In genomic region chr11:67432655-67433349, GRCh38 we compare ENCODE assay signal across 15 cellular contexts. TPM values are rescaled to one million over a fixed set of nuclear protein-coding genes. Genes with fewer than 3 reads are reported as not detected.
DNase-seq lines count a peak whose midpoint lies in the region; ATAC-seq lines count a peak whose summit lies in the region.
"Had no signal": no experiment of that assay in that cellular context is flagged by ENCODE, and none has a peak within 500 bp of the region (broad histone marks: within the 10 kb centered on the region; RNA-seq: fewer than 3 reads in every experiment).

No MANE protein-coding gene starts in this region.

- ATAC-seq in stimulated activated naive CD8-positive, alpha-beta T cell treated with anti-CD3 and anti-CD28 coated beads, Interleukin-15, Interleukin-2, amounts not matched to agents 100 U/mL and 50 U/mL, for 24 hours, result no peak
- ATAC-seq in HG02642 (IDR thresholded peaks at IDR 0.05; ENCODE audit: poor library complexity, unreplicated experiment), result no peak
- ATAC-seq: GM23338 had no signal

- peak overlapping the region; percentile 47 for H3K27ac Mint-ChIP-seq in stimulated activated naive CD8-positive, alpha-beta T cell treated with anti-CD3 and anti-CD28 coated beads, Interleukin-15, Interleukin-2, amounts not matched to agents 100 ng/mL and 50 ng/mL, for 24 hours
- H3K27ac Mint-ChIP-seq in activated T-helper 2 cell treated with anti-CD3 and anti-CD28 coated beads, Interferon-gamma antibody, Interleukin-2, Interleukin-4, amounts not matched to agents 10 μg/mL and 5 μg/mL and 100 μg/mL, durations not matched to agents 14 hours and 24 hours and 36 hours, result peak overlapping the region; percentile 31
- H3K27ac Mint-ChIP-seq: GM23338 had no signal

- H3K36me3 Mint-ChIP-seq in stimulated activated naive CD8-positive, alpha-beta T cell treated with anti-CD3 and anti-CD28 coated beads, Interleukin-15, Interleukin-2, amounts not matched to agents 100 ng/mL and 50 ng/mL, for 24 hours (ENCODE audit: low read depth), result peaks cover 31% of the 10 kb centered on the region
- H3K36me3 Mint-ChIP-seq in activated T-helper 2 cell treated with anti-CD3 and anti-CD28 coated beads, Interferon-gamma antibody, Interleukin-2, Interleukin-4, amounts not matched to agents 10 μg/mL and 5 μg/mL and 100 μg/mL, durations not matched to agents 14 hours and 24 hours and 36 hours (ENCODE audit: low read depth), result peaks cover 57% of the 10 kb centered on the region

- DNase-seq in stimulated activated naive CD8-positive, alpha-beta T cell treated with anti-CD3 and anti-CD28 coated beads, Interleukin-15, Interleukin-2, amounts not matched to agents 100 U/mL and 50 U/mL, for 24 hours, result no peak
- no peak for DNase-seq in activated T-helper 2 cell treated with anti-CD3 and anti-CD28 coated beads, Interferon-gamma antibody, Interleukin-2, Interleukin-4, amounts not matched to agents 10 μg/mL and 5 μg/mL and 100 μg/mL, durations not matched to agents 14 hours and 24 hours and 36 hours (ENCODE audit: low spot score)
- DNase-seq in SHP77 treated with DMSO at 0.1 percent for 48 hours (lab: John Stamatoyannopoulos, UW) (no peak), HuH-7 (ENCODE audit: low spot score) (no peak)
- DNase-seq: Kasumi-1; kidney glomerular epithelial cell; NCI-H187; stimulated activated CD4-positive, alpha-beta T cell treated with anti-CD3 and anti-CD28 coated beads, Interleukin-4, amount 100 ng/mL, for 1 hour; stimulated activated naive CD4-positive, alpha-beta T cell treated with Interleukin-2 at 50 U/mL for 16 hours had no signal

- no peaks in the 10 kb centered on the region for H3K27me3 Mint-ChIP-seq in stimulated activated naive CD8-positive, alpha-beta T cell treated with anti-CD3 and anti-CD28 coated beads, Interleukin-15, Interleukin-2, amounts not matched to agents 100 ng/mL and 50 ng/mL, for 24 hours
- H3K27me3 Mint-ChIP-seq in activated T-helper 2 cell treated with anti-CD3 and anti-CD28 coated beads, Interferon-gamma antibody, Interleukin-2, Interleukin-4, amounts not matched to agents 10 μg/mL and 5 μg/mL and 100 μg/mL, durations not matched to agents 14 hours and 24 hours and 36 hours (ENCODE audit: low read depth), result no peaks in the 10 kb centered on the region

- H3K9me3 Mint-ChIP-seq in stimulated activated naive CD8-positive, alpha-beta T cell treated with anti-CD3 and anti-CD28 coated beads, Interleukin-15, Interleukin-2, amounts not matched to agents 100 ng/mL and 50 ng/mL, for 24 hours, result no peaks in the 10 kb centered on the region
- H3K9me3 Mint-ChIP-seq in activated T-helper 2 cell treated with anti-CD3 and anti-CD28 coated beads, Interferon-gamma antibody, Interleukin-2, Interleukin-4, amounts not matched to agents 10 μg/mL and 5 μg/mL and 100 μg/mL, durations not matched to agents 14 hours and 24 hours and 36 hours, result no peaks in the 10 kb centered on the region
- H3K9me3 Mint-ChIP-seq: GM23338 had no signal

- peaks cover 68% of the 10 kb centered on the region for H3K4me1 Mint-ChIP-seq in stimulated activated naive CD8-positive, alpha-beta T cell treated with anti-CD3 and anti-CD28 coated beads, Interleukin-15, Interleukin-2, amounts not matched to agents 100 ng/mL and 50 ng/mL, for 24 hours (ENCODE audit: low read depth)
- H3K4me1 Mint-ChIP-seq in activated T-helper 2 cell treated with anti-CD3 and anti-CD28 coated beads, Interferon-gamma antibody, Interleukin-2, Interleukin-4, amounts not matched to agents 10 μg/mL and 5 μg/mL and 100 μg/mL, durations not matched to agents 14 hours and 24 hours and 36 hours (ENCODE audit: low read depth), result peaks cover 20% of the 10 kb centered on the region

- intact Hi-C loops in activated T-helper 2 cell treated with anti-CD3 and anti-CD28 coated beads, Interferon-gamma antibody, Interleukin-2, Interleukin-4, amounts not matched to agents 10 μg/mL and 5 μg/mL and 100 μg/mL, durations not matched to agents 14 hours and 24 hours and 36 hours (cut with micrococcal nuclease), result no loop called here

- H3K4me3 Mint-ChIP-seq in stimulated activated naive CD8-positive, alpha-beta T cell treated with anti-CD3 and anti-CD28 coated beads, Interleukin-15, Interleukin-2, amounts not matched to agents 100 ng/mL and 50 ng/mL, for 24 hours, result no peak overlapping the region
- H3K4me3 Mint-ChIP-seq in activated T-helper 2 cell treated with anti-CD3 and anti-CD28 coated beads, Interferon-gamma antibody, Interleukin-2, Interleukin-4, amounts not matched to agents 10 μg/mL and 5 μg/mL and 100 μg/mL, durations not matched to agents 14 hours and 24 hours and 36 hours (ENCODE audit: low read depth), result no peak overlapping the region
- H3K4me3 Mint-ChIP-seq: GM23338 had no signal

RNA-seq across cellular contexts. Expression of gene RPS6KB2, which starts 4.5 kb away (rescaled TPM):
- 67.6 and 70.2 TPM in 2 replicates for total RNA-seq in activated T-helper 2 cell treated with anti-CD3 and anti-CD28 coated beads, Interferon-gamma antibody, Interleukin-2, Interleukin-4, amounts not matched to agents 10 μg/mL and 5 μg/mL and 100 μg/mL, durations not matched to agents 14 hours and 24 hours and 36 hours

RNA-seq across cellular contexts. Expression of gene PTPRCAP, which starts 4.7 kb away (rescaled TPM):
- total RNA-seq in activated T-helper 2 cell treated with anti-CD3 and anti-CD28 coated beads, Interferon-gamma antibody, Interleukin-2, Interleukin-4, amounts not matched to agents 10 μg/mL and 5 μg/mL and 100 μg/mL, durations not matched to agents 14 hours and 24 hours and 36 hours, result 89.8 and 94.4 TPM in 2 replicates
- total RNA-seq: endothelial cell of umbilical vein had no signal

RNA-seq across cellular contexts. Expression of gene CORO1B, which starts 10.5 kb away (rescaled TPM):
- 177 and 186 TPM in 2 replicates for total RNA-seq in activated T-helper 2 cell treated with anti-CD3 and anti-CD28 coated beads, Interferon-gamma antibody, Interleukin-2, Interleukin-4, amounts not matched to agents 10 μg/mL and 5 μg/mL and 100 μg/mL, durations not matched to agents 14 hours and 24 hours and 36 hours

RNA-seq across cellular contexts. Expression of gene CARNS1, which starts 17.3 kb away (rescaled TPM):
- total RNA-seq in activated T-helper 2 cell treated with anti-CD3 and anti-CD28 coated beads, Interferon-gamma antibody, Interleukin-2, Interleukin-4, amounts not matched to agents 10 μg/mL and 5 μg/mL and 100 μg/mL, durations not matched to agents 14 hours and 24 hours and 36 hours, result 0.51 and 0.68 TPM in 2 replicates

RNA-seq across cellular contexts. Expression of gene GPR152, which starts 19.7 kb away (rescaled TPM):
- not detected in 2 replicates for total RNA-seq in activated T-helper 2 cell treated with anti-CD3 and anti-CD28 coated beads, Interferon-gamma antibody, Interleukin-2, Interleukin-4, amounts not matched to agents 10 μg/mL and 5 μg/mL and 100 μg/mL, durations not matched to agents 14 hours and 24 hours and 36 hours
- total RNA-seq: cardiac muscle cell, endothelial cell of umbilical vein, GM23338, renal cortical epithelial cell had no signal
